18 cellular contexts compared by ENCODE assay signal in genomic region chr12:19121449-19122018, GRCh38. TPM values are rescaled to one million over a fixed set of nuclear protein-coding genes. Genes with fewer than 3 reads are reported as not detected.
DNase-seq lines count a peak whose midpoint lies in the region; TF ChIP-seq lines count a peak whose summit lies in the region.
"Had no signal": no experiment of that assay in that cellular context is flagged by ENCODE, and none has a peak within 500 bp of the region (broad histone marks: within the 10 kb centered on the region; RNA-seq: fewer than 3 reads in every experiment).

No MANE protein-coding gene starts in this region.

- no peaks in the 10 kb centered on the region for H4K20me1 ChIP-seq in neural progenitor cell (ENCODE audit: low read depth)

- no peak overlapping the region for H3K4me3 Mint-ChIP-seq in MCF 10A (ENCODE audit: unreplicated experiment)
- no peak overlapping the region for H3K4me3 Mint-ChIP-seq in neural progenitor cell

- H3K27me3 Mint-ChIP-seq in MCF 10A (ENCODE audit: insufficient read depth, unreplicated experiment) (no peaks in the 10 kb centered on the region), neural progenitor cell (ENCODE audit: insufficient read depth, low read depth) (peaks cover 5% of the 10 kb centered on the region)

- peaks cover under 1% of the 10 kb centered on the region for H3K9me3 Mint-ChIP-seq in MCF 10A (ENCODE audit: unreplicated experiment)
- H3K9me3 Mint-ChIP-seq in neural progenitor cell, result peaks cover 21% of the 10 kb centered on the region

- CTCF ChIA-PET in MCF 10A (lab: Yijun Ruan, JAX), result no interaction called here

- H3K27me3 ChIP-seq in breast epithelium (no peaks in the 10 kb centered on the region), neural progenitor cell (no peaks in the 10 kb centered on the region)
- H3K27me3 ChIP-seq: SJCRH30 had no signal

- H3K9me3 ChIP-seq in breast epithelium, result peaks cover 4 to 9% of the 10 kb centered on the region in 2 donors
- H3K9me3 ChIP-seq in neural progenitor cell (ENCODE audit: low read depth), result no peaks in the 10 kb centered on the region
- H3K9me3 ChIP-seq: SJCRH30 had no signal

- no peaks in the 10 kb centered on the region for H3F3A ChIP-seq in neural progenitor cell (ENCODE audit: low read depth)

- no peak overlapping the region for H3K27ac ChIP-seq in breast epithelium
- no peak overlapping the region for H3K27ac ChIP-seq in neural progenitor cell
- H3K27ac ChIP-seq: C4-2B, SJCRH30 had no signal

- H3K79me2 ChIP-seq in neural progenitor cell (ENCODE audit: low read depth), result no peaks in the 10 kb centered on the region

- no peak overlapping the region for H3K4me3 ChIP-seq in breast epithelium
- no peak overlapping the region for H3K4me3 ChIP-seq in epithelial cell of esophagus (ENCODE audit: low read length)
- H3K4me3 ChIP-seq in neural progenitor cell, result no peak overlapping the region
- H3K4me3 ChIP-seq: SJCRH30 had no signal

- no peak for TF ChIP-seq POLR2A in breast epithelium (IDR thresholded peaks at IDR 0.05)

- H3K36me3 ChIP-seq in breast epithelium (no peaks in the 10 kb centered on the region), neural progenitor cell (no peaks in the 10 kb centered on the region)
- H3K36me3 ChIP-seq: SJCRH30 had no signal

- H3K36me3 Mint-ChIP-seq in MCF 10A (ENCODE audit: insufficient read depth, unreplicated experiment) (no peaks in the 10 kb centered on the region), neural progenitor cell (peaks cover 2% of the 10 kb centered on the region)

- BruUV-seq in MCF 10A (replicated peaks; lab: Mats Ljungman, UMichigan), result no TSS peak

- H3K4me2 ChIP-seq in neural progenitor cell, result no peak overlapping the region

- no peak overlapping the region for H3K9ac ChIP-seq in neural progenitor cell

- H3K27ac Mint-ChIP-seq in MCF 10A (ENCODE audit: low read depth, unreplicated experiment) (peak overlapping the region; percentile 5), neural progenitor cell (no peak overlapping the region)

- no peak overlapping the region for H2AFZ ChIP-seq in neural progenitor cell (replicated peaks)

- no peaks in the 10 kb centered on the region for H3K4me1 ChIP-seq in breast epithelium
- H3K4me1 ChIP-seq in neural progenitor cell, result no peaks in the 10 kb centered on the region
- H3K4me1 ChIP-seq: SJCRH30 had no signal

- POLR2A ChIA-PET in MCF 10A (lab: Yijun Ruan, JAX), result no interaction called here

- TF ChIP-seq CTCF in MCF 10A (IDR thresholded peaks at IDR 0.05; ENCODE audit: unreplicated experiment) (no peak), breast epithelium (IDR thresholded peaks at IDR 0.05) (no peak), epithelial cell of esophagus (IDR thresholded peaks at IDR 0.05; ENCODE audit: insufficient read depth, low read depth, low read length, missing control alignments) (no peak), neural progenitor cell (IDR thresholded peaks at IDR 0.05) (no peak)

- intact Hi-C loops in MCF 10A (cut with micrococcal nuclease), result no loop called here
- intact Hi-C loops in breast epithelium (cut with DNase I; ENCODE audit: low total_unique reads), result no loop called here

- DNase-seq in MCF 10A (ENCODE audit: unreplicated experiment) (no peak), breast epithelium (ENCODE audit: low spot score in 2 of 2) (no peak), ELR (ENCODE audit: low read depth) (peak; percentile 34), epithelial cell of esophagus (ENCODE audit: low read depth) (peak; percentile 9), renal cortical epithelial cell (ENCODE audit: low read depth) (peak; percentile 69), activated T-cell treated with anti-CD3 and anti-CD28 coated beads for 4 hours (no peak), AG08395 (ENCODE audit: low spot score) (no peak), neural progenitor cell (ENCODE audit: low spot score) (no peak)
- DNase-seq: DMS 273 treated with DMSO at 0.1 percent for 48 hours; H7; NCI-H1417 treated with DMSO at 0.1 percent for 48 hours; NCI-H2029; NCI-H2171; NCI-H446; NK-92 treated with Interleukin-12 subunit alpha and Interleukin-12 subunit beta, amount 100 ng/mL, for 24 hours; RPMI8226; SJCRH30 had no signal

- H3K4me1 Mint-ChIP-seq in MCF 10A (ENCODE audit: insufficient read depth, unreplicated experiment), result peaks cover 20% of the 10 kb centered on the region
- H3K4me1 Mint-ChIP-seq in neural progenitor cell, result peaks cover 7% of the 10 kb centered on the region

RNA-seq across cellular contexts. Expression of gene PLEKHA5, which starts 8.0 kb away (rescaled TPM):
- total RNA-seq in MCF 10A (2022) (25.2 and 27.4 TPM in 2 replicates), breast epithelium (10 to 100 TPM; 21.1 to 55.5 (median 49.8) TPM), renal cortical epithelial cell (35.8 and 117 TPM in 2 replicates), neural progenitor cell (ENCODE audit: low replicate concordance) (52.7 and 86.7 TPM in 2 replicates)

Comparison
In these comparisons a context has a peak if more than half of its experiments do, and no peak if none do; other contexts are left out.
1. DNase-seq: peak in ELR (single experiment), epithelial cell of esophagus (single experiment) and renal cortical epithelial cell (single experiment); none in MCF 10A (single experiment), breast epithelium (0 of 2), activated T-cell treated with anti-CD3 and anti-CD28 coated beads for 4 hours (single experiment), AG08395 (single experiment) and neural progenitor cell (single experiment).